ENCODE assay signal across 15 cellular contexts in genomic region chr19:44697670-44698034, GRCh38. TPM values are rescaled to one million over a fixed set of nuclear protein-coding genes. Genes with fewer than 3 reads are reported as not detected.
DNase-seq lines count a peak whose midpoint lies in the region; ATAC-seq, FAIRE-seq and TF ChIP-seq lines count a peak whose summit lies in the region.
"Had no signal": no experiment of that assay in that cellular context is flagged by ENCODE, and none has a peak within 500 bp of the region (broad histone marks: within the 10 kb centered on the region; RNA-seq: fewer than 3 reads in every experiment).

No MANE protein-coding gene starts in this region.

- H3K4me2 ChIP-seq in K562 (ENCODE audit: insufficient read depth, low read length) = no peak overlapping the region

- peaks cover 18 to 38% of the 10 kb centered on the region in 2 experiments; a peak in 4 of 5 replicates for H3K4me1 ChIP-seq in K562 (replicated peaks in 1 of 2; ENCODE audit: control insufficient read depth in 2 of 2, insufficient read depth in 2 of 2, low read length in 2 of 2)

- TF ChIP-seq POLR2A in K562 (conservative IDR thresholded peaks at IDR 0.05) = no peak

- no peaks in the 10 kb centered on the region for H4K20me1 ChIP-seq in K562 (replicated peaks; ENCODE audit: control insufficient read depth, insufficient read depth, low read length)

- peak; percentile 78 for DNase-seq in DMS53 (lab: John Stamatoyannopoulos, UW)
- no peak for DNase-seq in DMS53 treated with DMSO at 0.1 percent for 48 hours (lab: John Stamatoyannopoulos, UW; ENCODE audit: unreplicated experiment)
- DNase-seq in K562 (ENCODE audit: extremely low read depth in 1 of 4, low spot score in 3 of 4) = no peak
- no peak for DNase-seq in nephron progenitor cell
- DNase-seq in type B pancreatic cell (ENCODE audit: extremely low spot score, unreplicated experiment) = no peak
- DNase-seq in posterior cingulate gyrus = no peak
- DNase-seq in AG08396 (ENCODE audit: low spot score) = no peak
- DNase-seq in NCI-H1436 treated with DMSO at 0.1 percent for 48 hours (lab: John Stamatoyannopoulos, UW) = no peak
- DNase-seq: 8988T; CD4-positive, CD25-positive, alpha-beta regulatory T cell; GF-D8; NCI-H526 treated with DMSO at 0.1 percent for 48 hours; OCI-M1 had no signal

- H3K36me3 ChIP-seq in K562 (ENCODE audit: control insufficient read depth, insufficient read depth, low read length) = no peaks in the 10 kb centered on the region

- H3K4me3 ChIP-seq in K562 = no peak overlapping the region

- no peaks in the 10 kb centered on the region for H3K79me2 ChIP-seq in K562 (ENCODE audit: control insufficient read depth, insufficient read depth, low read length)

- H3K4me1 Mint-ChIP-seq in nephron progenitor cell (peaks cover 14% of the 10 kb centered on the region), type B pancreatic cell (ENCODE audit: unreplicated experiment) (peaks cover 9% of the 10 kb centered on the region)

- no peaks in the 10 kb centered on the region for H3K9me1 ChIP-seq in K562 (ENCODE audit: control insufficient read depth, insufficient read depth, low read length)

- no peak for TF ChIP-seq RAD21 in K562 (CRISPR knock-in tag; conservative IDR thresholded peaks at IDR 0.05 in 1 of 2, IDR thresholded peaks at IDR 0.05 in 1 of 2)

- no TSS peak for BruUV-seq in K562 (replicated peaks; lab: Mats Ljungman, UMichigan)

- TF ChIP-seq CTCF in K562 (IDR thresholded peaks at IDR 0.05 in 2 of 3, conservative IDR thresholded peaks at IDR 0.05 in 1 of 3; ENCODE audit: insufficient read depth in 2 of 3, low read depth in 1 of 3, low read length in 3 of 3) (no peak), nephron progenitor cell (IDR thresholded peaks at IDR 0.05) (no peak), type B pancreatic cell (conservative IDR thresholded peaks at IDR 0.05) (no peak)

- CTCF ChIA-PET in K562 (lab: Yijun Ruan, JAX; ENCODE audit: low intra/inter-chr PET ratio) = no interaction called here

- no peak for ATAC-seq in K562

- WGBS in K562 (ENCODE audit: insufficient coverage, low coverage, missing lambda C conversion rate) = 87% methylated on average over 4 of the region's 4 CpGs

- no peak overlapping the region for H2AFZ ChIP-seq in K562 (ENCODE audit: low read depth, low read length)

- H3K36me3 Mint-ChIP-seq in nephron progenitor cell (ENCODE audit: low read depth) (no peaks in the 10 kb centered on the region), type B pancreatic cell (no peaks in the 10 kb centered on the region)
- H3K36me3 Mint-ChIP-seq: CD4-positive, CD25-positive, alpha-beta regulatory T cell had no signal

- intact Hi-C loops in K562 (cut with micrococcal nuclease) (no loop called here), posterior cingulate gyrus (cut with DNase I) (no loop called here)

- in situ Hi-C loops in K562 (cut with MboI) = no loop called here

- H3K27me3 Mint-ChIP-seq in nephron progenitor cell (ENCODE audit: low read depth, poor library complexity) (peaks cover 18% of the 10 kb centered on the region), type B pancreatic cell (no peaks in the 10 kb centered on the region)
- H3K27me3 Mint-ChIP-seq: CD4-positive, CD25-positive, alpha-beta regulatory T cell had no signal

- no peak for TF ChIP-seq EP300 in K562 (IDR thresholded peaks at IDR 0.05; ENCODE audit: low read length)

- no peaks in the 10 kb centered on the region for H3K27me3 ChIP-seq in K562 (ENCODE audit: control insufficient read depth in 2 of 2, insufficient read depth in 2 of 2, low read length in 2 of 2)

- POLR2A ChIA-PET in K562 (lab: Yijun Ruan, JAX) = no interaction called here

- no peak overlapping the region for H3K27ac ChIP-seq in K562 (ENCODE audit: extremely low read depth, low read depth, low read length)

- H3K27ac Mint-ChIP-seq in nephron progenitor cell (peak overlapping the region; percentile 18), type B pancreatic cell (peak overlapping the region; percentile 70)

- no peak overlapping the region for H3K4me3 Mint-ChIP-seq in nephron progenitor cell
- H3K4me3 Mint-ChIP-seq in type B pancreatic cell = no peak overlapping the region
- H3K4me3 Mint-ChIP-seq: CD4-positive, CD25-positive, alpha-beta regulatory T cell had no signal

- H3K9ac ChIP-seq in K562 (ENCODE audit: insufficient read depth in 1 of 2, low read depth in 2 of 2, low read length in 2 of 2) = peak overlapping the region in 1 of 2 experiments; percentile 85; a peak in 2 of 4 replicates

- H3K9me3 Mint-ChIP-seq in nephron progenitor cell = no peaks in the 10 kb centered on the region
- H3K9me3 Mint-ChIP-seq in type B pancreatic cell = no peaks in the 10 kb centered on the region
- H3K9me3 Mint-ChIP-seq: CD4-positive, CD25-positive, alpha-beta regulatory T cell had no signal

- FAIRE-seq in K562 (lab: Jason Lieb, UNC) = peak; percentile 11
- FAIRE-seq: D721Med, HTR-8/SVneo had no signal

- no peaks in the 10 kb centered on the region for H3K9me3 ChIP-seq in K562 (replicated peaks; ENCODE audit: control insufficient read depth, insufficient read depth, low read depth, low read length)

RNA-seq across cellular contexts. Expression of gene CEACAM16, which starts 1.3 kb away (rescaled TPM):
- not detected in 2 replicates for total RNA-seq in K562 (2011; cell fraction: chromatin; rRNA removed; ENCODE audit: low replicate concordance)
- not detected in 2 replicates for total RNA-seq in K562 (2011; cell fraction: nucleolus; rRNA removed)
- not detected in 2 replicates for total RNA-seq in K562 (2011; cell fraction: nucleoplasm; rRNA removed)
- total RNA-seq in K562 (2014; rRNA removed) (not detected in 2 replicates), K562 (2014; rRNA removed; fragmentation: Illumina TruSeq; extraction: Trizol) (not detected in 2 replicates), K562 (2015; rRNA removed; fragmentation: Illumina TruSeq; extraction: Trizol) (not detected in 2 replicates), K562 (2021) (not detected in 2 replicates), type B pancreatic cell (ENCODE audit: low replicate concordance) (not detected in 2 replicates)
- polyA plus RNA-seq in K562 (2011; rRNA removed) (not detected in 2 replicates), K562 (2014; fragmentation: Illumina TruSeq; extraction: Trizol) (not detected in 2 replicates), K562 (2014; fragmentation: Nextera tagmentation; extraction: Ambion mirVana) (not detected), K562 (2014; rRNA removed) (not detected in 2 replicates)
- polyA plus RNA-seq in K562 (2011; cell fraction: cytosol; rRNA removed) = not detected in 2 replicates
- polyA plus RNA-seq in K562 (2011; cell fraction: nucleus; rRNA removed) = not detected in 2 replicates
- not detected in 2 replicates for polyA plus RNA-seq in K562 (2012)
- polyA minus RNA-seq in K562 (2011; rRNA and poly(A)+ RNA removed) = not detected in 2 replicates
- not detected in 2 replicates for polyA minus RNA-seq in K562 (2011; cell fraction: cytosol; rRNA and poly(A)+ RNA removed)
- not detected in 2 replicates for polyA minus RNA-seq in K562 (2011; cell fraction: nucleus; rRNA and poly(A)+ RNA removed)
- total RNA-seq: CD4-positive, CD25-positive, alpha-beta regulatory T cell had no signal
- polyA plus RNA-seq: CD4-positive, CD25-positive, alpha-beta regulatory T cell had no signal

RNA-seq across cellular contexts. Expression of gene CEACAM19, which starts 26.4 kb away (rescaled TPM):
- total RNA-seq in K562 (2011; cell fraction: chromatin; rRNA removed; ENCODE audit: low replicate concordance) = 0.65 and 0.67 TPM in 2 replicates
- total RNA-seq in K562 (2011; cell fraction: nucleolus; rRNA removed) = 0.67 and 0.79 TPM in 2 replicates
- not detected in 2 replicates for total RNA-seq in K562 (2011; cell fraction: nucleoplasm; rRNA removed)
- 0.49 TPM in 1 of 2 replicates, not detected in the other for total RNA-seq in K562 (2014; rRNA removed)
- 0.13 and 0.15 TPM in 2 replicates for total RNA-seq in K562 (2014; rRNA removed; fragmentation: Illumina TruSeq; extraction: Trizol)
- total RNA-seq in K562 (2015; rRNA removed; fragmentation: Illumina TruSeq; extraction: Trizol) = 0.15 TPM in 1 of 2 replicates, not detected in the other
- total RNA-seq in K562 (2021) = 0.09 and 0.29 TPM in 2 replicates
- 0.17 and 0.31 TPM in 2 replicates for polyA plus RNA-seq in K562 (2011; rRNA removed)
- polyA plus RNA-seq in K562 (2011; cell fraction: cytosol; rRNA removed) = 0.06 TPM in 1 of 2 replicates, not detected in the other
- polyA plus RNA-seq in K562 (2011; cell fraction: nucleus; rRNA removed) = 1.1 and 1.3 TPM in 2 replicates
- 0.25 and 2.0 TPM in 2 replicates for polyA plus RNA-seq in K562 (2012)
- 0.17 and 0.30 TPM in 2 replicates for polyA plus RNA-seq in K562 (2014; fragmentation: Illumina TruSeq; extraction: Trizol)
- not detected for polyA plus RNA-seq in K562 (2014; fragmentation: Nextera tagmentation; extraction: Ambion mirVana)
- polyA plus RNA-seq in K562 (2014; rRNA removed) = 0.50 TPM in 1 of 2 replicates, not detected in the other
- 0.24 TPM in 1 of 2 replicates, not detected in the other for polyA minus RNA-seq in K562 (2011; rRNA and poly(A)+ RNA removed)
- not detected in 2 replicates for polyA minus RNA-seq in K562 (2011; cell fraction: cytosol; rRNA and poly(A)+ RNA removed)
- polyA minus RNA-seq in K562 (2011; cell fraction: nucleus; rRNA and poly(A)+ RNA removed) = 0.44 and 0.54 TPM in 2 replicates
- 6.1 and 6.3 TPM in 2 replicates for total RNA-seq in type B pancreatic cell (ENCODE audit: low replicate concordance)
- total RNA-seq: CD4-positive, CD25-positive, alpha-beta regulatory T cell had no signal
- polyA plus RNA-seq: CD4-positive, CD25-positive, alpha-beta regulatory T cell had no signal

RNA-seq across cellular contexts. Expression of gene BCL3, which starts 50.9 kb away (rescaled TPM):
- 3.7 and 11.5 TPM in 2 replicates for total RNA-seq in K562 (2011; cell fraction: chromatin; rRNA removed; ENCODE audit: low replicate concordance)
- 6.4 and 6.8 TPM in 2 replicates for total RNA-seq in K562 (2011; cell fraction: nucleolus; rRNA removed)
- total RNA-seq in K562 (2011; cell fraction: nucleoplasm; rRNA removed) = 2.5 and 7.1 TPM in 2 replicates
- total RNA-seq in K562 (2014; rRNA removed) = 1.1 TPM in 2 replicates
- 0.07 TPM in 1 of 2 replicates, not detected in the other for total RNA-seq in K562 (2014; rRNA removed; fragmentation: Illumina TruSeq; extraction: Trizol)
- total RNA-seq in K562 (2015; rRNA removed; fragmentation: Illumina TruSeq; extraction: Trizol) = 0.33 and 0.72 TPM in 2 replicates
- total RNA-seq in K562 (2021) = 1.9 and 2.4 TPM in 2 replicates
- 0.28 and 1.2 TPM in 2 replicates for polyA plus RNA-seq in K562 (2011; rRNA removed)
- polyA plus RNA-seq in K562 (2011; cell fraction: cytosol; rRNA removed) = 0.43 and 2.4 TPM in 2 replicates
- polyA plus RNA-seq in K562 (2011; cell fraction: nucleus; rRNA removed) = 5.5 and 6.5 TPM in 2 replicates
- polyA plus RNA-seq in K562 (2012) = 2.5 and 9.1 TPM in 2 replicates
- 0.67 and 0.93 TPM in 2 replicates for polyA plus RNA-seq in K562 (2014; fragmentation: Illumina TruSeq; extraction: Trizol)
- under 1 TPM in 1 of 2 experiments, not detected in 1; 0.03 TPM for polyA plus RNA-seq in K562 (2014; fragmentation: Nextera tagmentation; extraction: Ambion mirVana)
- 0.97 and 2.4 TPM in 2 replicates for polyA plus RNA-seq in K562 (2014; rRNA removed)
- 0.21 TPM in 1 of 2 replicates, not detected in the other for polyA minus RNA-seq in K562 (2011; rRNA and poly(A)+ RNA removed)
- polyA minus RNA-seq in K562 (2011; cell fraction: cytosol; rRNA and poly(A)+ RNA removed) = 2.5 TPM in 2 replicates
- 0.78 and 2.3 TPM in 2 replicates for polyA minus RNA-seq in K562 (2011; cell fraction: nucleus; rRNA and poly(A)+ RNA removed)
- total RNA-seq in type B pancreatic cell (ENCODE audit: low replicate concordance) = 18.9 and 41.2 TPM in 2 replicates

RNA-seq across cellular contexts. Expression of gene PVR, which starts 53.9 kb away (rescaled TPM):
- total RNA-seq in K562 (2011; cell fraction: chromatin; rRNA removed; ENCODE audit: low replicate concordance) = 8.9 and 19.4 TPM in 2 replicates
- total RNA-seq in K562 (2011; cell fraction: nucleolus; rRNA removed) = 20.8 and 21.8 TPM in 2 replicates
- total RNA-seq in K562 (2011; cell fraction: nucleoplasm; rRNA removed) = 16.2 and 17.5 TPM in 2 replicates
- total RNA-seq in K562 (2014; rRNA removed) = 13.8 and 17.0 TPM in 2 replicates
- 8.3 and 9.8 TPM in 2 replicates for total RNA-seq in K562 (2014; rRNA removed; fragmentation: Illumina TruSeq; extraction: Trizol)
- total RNA-seq in K562 (2015; rRNA removed; fragmentation: Illumina TruSeq; extraction: Trizol) = 9.8 and 10.8 TPM in 2 replicates
- total RNA-seq in K562 (2021) = 13.3 and 14.5 TPM in 2 replicates
- polyA plus RNA-seq in K562 (2011; rRNA removed) = 6.5 and 9.2 TPM in 2 replicates
- polyA plus RNA-seq in K562 (2011; cell fraction: cytosol; rRNA removed) = 11.9 and 12.0 TPM in 2 replicates
- polyA plus RNA-seq in K562 (2011; cell fraction: nucleus; rRNA removed) = 7.9 and 9.4 TPM in 2 replicates
- 8.0 and 21.3 TPM in 2 replicates for polyA plus RNA-seq in K562 (2012)
- 13.9 and 14.0 TPM in 2 replicates for polyA plus RNA-seq in K562 (2014; fragmentation: Illumina TruSeq; extraction: Trizol)
- 1 to 10 TPM in 1 of 2 experiments, under 1 TPM in 1; 0.89 to 1.5 TPM for polyA plus RNA-seq in K562 (2014; fragmentation: Nextera tagmentation; extraction: Ambion mirVana)
- polyA plus RNA-seq in K562 (2014; rRNA removed) = 9.1 and 10.9 TPM in 2 replicates
- 7.5 and 7.7 TPM in 2 replicates for polyA minus RNA-seq in K562 (2011; rRNA and poly(A)+ RNA removed)
- polyA minus RNA-seq in K562 (2011; cell fraction: cytosol; rRNA and poly(A)+ RNA removed) = 6.1 and 6.3 TPM in 2 replicates
- polyA minus RNA-seq in K562 (2011; cell fraction: nucleus; rRNA and poly(A)+ RNA removed) = 6.3 and 8.7 TPM in 2 replicates
- total RNA-seq in type B pancreatic cell (ENCODE audit: low replicate concordance) = 29.7 and 38.6 TPM in 2 replicates
